In the genomic region with DNA sequence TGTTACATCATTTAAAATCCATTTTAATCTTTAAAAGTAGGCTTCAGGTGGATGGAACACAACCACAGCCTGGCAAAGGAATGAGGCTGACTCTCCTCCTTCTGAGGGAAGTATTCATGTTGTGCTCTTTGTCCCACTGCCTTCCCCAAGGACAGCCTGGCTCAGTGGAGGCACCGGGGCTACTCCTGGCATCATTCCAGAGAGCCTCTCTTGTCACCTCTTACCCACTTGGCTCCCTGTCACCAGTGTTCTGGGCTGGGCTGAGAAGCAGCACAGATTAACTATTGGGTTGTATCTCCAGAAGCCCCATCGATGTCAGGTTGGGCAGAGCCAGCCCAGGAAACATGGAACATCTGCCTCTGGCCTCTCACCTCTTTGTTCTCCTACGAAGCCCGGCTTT, we compare ENCODE assay signal across 11 cellular contexts.
"Had no signal": no experiment of that assay in that cellular context is flagged by ENCODE, and none has a peak within 500 bp of the region (broad histone marks: within the 10 kb centered on the region; RNA-seq: fewer than 3 reads in every experiment).

No MANE protein-coding gene starts in this region.

- ATAC-seq: body of pancreas; stimulated activated naive CD8-positive, alpha-beta T cell treated with anti-CD3 and anti-CD28 coated beads, Interleukin-15, amount 100 ng/mL, for 72 hours had no signal

- DNase-seq: activated CD4-positive, alpha-beta T cell treated with anti-CD3 and anti-CD28 coated beads, Interleukin-2, amount 50 U/mL, for 1 hour; activated CD8-positive, alpha-beta memory T cell treated with anti-CD3 and anti-CD28 coated beads for 24 hours; activated gamma-delta T cell treated with Interleukin-2 at 50 U/mL for 16 hours; foreskin fibroblast; immature natural killer cell; midbrain; sigmoid colon; stimulated activated CD4-positive, alpha-beta T cell treated with anti-CD3 and anti-CD28 coated beads, Interleukin-1b, Interleukin-23, amount 100 ng/mL, for 48 hours; stimulated activated naive CD8-positive, alpha-beta T cell treated with anti-CD3 and anti-CD28 coated beads, Interleukin-15, amount 100 ng/mL, for 72 hours; testis had no signal
